ENCODE assay signal across 20 cellular contexts in genomic region chr3:133892546-133893231, GRCh38. TPM values are rescaled to one million over a fixed set of nuclear protein-coding genes. Genes with fewer than 3 reads are reported as not detected.
DNase-seq lines count a peak whose midpoint lies in the region; ATAC-seq and TF ChIP-seq lines count a peak whose summit lies in the region.
"Had no signal": no experiment of that assay in that cellular context is flagged by ENCODE, and none has a peak within 500 bp of the region (broad histone marks: within the 10 kb centered on the region; RNA-seq: fewer than 3 reads in every experiment).

No MANE protein-coding gene starts in this region.

- H3K36me3 Mint-ChIP-seq in immature natural killer cell = no peaks in the 10 kb centered on the region
- no peaks in the 10 kb centered on the region for H3K36me3 Mint-ChIP-seq in HFFc6 (ENCODE audit: low read depth)
- H3K36me3 Mint-ChIP-seq: activated naive CD8-positive, alpha-beta T cell had no signal

- ATAC-seq in body of pancreas (peak; percentile 45), left cardiac atrium (peak; percentile 60 to 69)

- 22 to 43% methylated on average over 6 of the region's 6 CpGs for WGBS in body of pancreas, 2 donors
- no CpG with 5 or more reads among the region's 6 CpGs for WGBS in neuronal stem cell (ENCODE audit: extremely low coverage in 2 of 2, insufficient read length in 2 of 2, insufficient replicate concordance in 1 of 2), 2 donors

- TF ChIP-seq CTCF in body of pancreas (IDR thresholded peaks at IDR 0.05) (no peak), HFFc6 (IDR thresholded peaks at IDR 0.05) (no peak)

- H3K4me3 ChIP-seq in body of pancreas = no peak overlapping the region
- no peak overlapping the region for H3K4me3 ChIP-seq in neuronal stem cell (ENCODE audit: low read length in 2 of 2)
- H3K4me3 ChIP-seq: ascending aorta, hepatocyte, prostate gland, SK-N-MC, skin epidermis had no signal

- no peak overlapping the region for H2BK15ac ChIP-seq in neuronal stem cell (ENCODE audit: low read length)

- no peaks in the 10 kb centered on the region for H3K9me3 ChIP-seq in body of pancreas
- peaks cover 0 to 2% of the 10 kb centered on the region in 2 donors for H3K9me3 ChIP-seq in neuronal stem cell (replicated peaks in 1 of 2; ENCODE audit: control insufficient read depth in 2 of 2, insufficient read depth in 1 of 2, low read depth in 1 of 2, low read length in 2 of 2)
- H3K9me3 ChIP-seq: ascending aorta, prostate gland had no signal

- H3K4me1 ChIP-seq in body of pancreas = peaks cover 19% of the 10 kb centered on the region
- H3K4me1 ChIP-seq in neuronal stem cell (ENCODE audit: control insufficient read depth in 2 of 2, insufficient read depth in 1 of 2, low read depth in 1 of 2, low read length in 2 of 2) = peaks cover 0 to 38% of the 10 kb centered on the region in 2 donors

- no peak overlapping the region for H2AFZ ChIP-seq in neuronal stem cell (ENCODE audit: low read length)
- H2AFZ ChIP-seq: hepatocyte had no signal

- H2BK12ac ChIP-seq in neuronal stem cell (ENCODE audit: low read length) = no peak overlapping the region

- intact Hi-C loops in body of pancreas (cut with DNase I) = no loop called here
- intact Hi-C loops in left cardiac atrium (cut with DNase I) = loop anchor here in 1 of 2 donors (10.0 kb wide), 1 partner anchor 68 kb away; no protein-coding TSS in a partner anchor

- peak overlapping the region; percentile 50 for H3K18ac ChIP-seq in neuronal stem cell (ENCODE audit: low read length)

- H3K4ac ChIP-seq in neuronal stem cell (ENCODE audit: low read length) = no peak overlapping the region

- H2BK5ac ChIP-seq in neuronal stem cell (ENCODE audit: low read length) = no peak overlapping the region

- H3K4me1 Mint-ChIP-seq in immature natural killer cell (peaks cover 0 to 5% of the 10 kb centered on the region in 2 donors), HFFc6 (ENCODE audit: low read depth) (no peaks in the 10 kb centered on the region; the same call in 1 of the 2 replicates)

- no peak overlapping the region for H4K8ac ChIP-seq in neuronal stem cell (ENCODE audit: low read depth, low read length)

- DNase-seq in OCI-M1 (lab: John Stamatoyannopoulos, UW) = peak; percentile 72
- DNase-seq in body of pancreas = peak; percentile 44 to 86 (median 60)
- peak; percentile 69 for DNase-seq in left cardiac atrium
- no peak for DNase-seq in neuronal stem cell (ENCODE audit: low spot score)
- no peak for DNase-seq in NCI-H748 (lab: John Stamatoyannopoulos, UW; ENCODE audit: unreplicated experiment)
- no peak for DNase-seq in immature natural killer cell
- no peak for DNase-seq in HFFc6
- DNase-seq: ACHN; cerebellar nuclear complex; DMS53; NCI-H146; stimulated activated CD4-positive, alpha-beta T cell treated with anti-CD3 and anti-CD28 coated beads, Interleukin-1b, Interleukin-23, amount 100 ng/mL, for 48 hours; T-helper 2 cell had no signal

- no peak overlapping the region for H4K91ac ChIP-seq in neuronal stem cell (ENCODE audit: low read depth, low read length, poor library complexity)

- no peaks in the 10 kb centered on the region for H3K9me3 Mint-ChIP-seq in immature natural killer cell
- no peaks in the 10 kb centered on the region for H3K9me3 Mint-ChIP-seq in HFFc6
- H3K9me3 Mint-ChIP-seq: activated T-helper 2 cell treated with anti-CD3 and anti-CD28 coated beads, Interferon-gamma antibody, Interleukin-2, Interleukin-4, amounts not matched to agents 10 μg/mL and 5 μg/mL and 100 μg/mL, durations not matched to agents 14 hours and 24 hours and 36 hours had no signal

- no peak overlapping the region for H3K4me3 Mint-ChIP-seq in immature natural killer cell
- no peak overlapping the region for H3K4me3 Mint-ChIP-seq in HFFc6
- H3K4me3 Mint-ChIP-seq: activated naive CD8-positive, alpha-beta T cell had no signal

- no peak overlapping the region for H3K14ac ChIP-seq in neuronal stem cell (ENCODE audit: low read length)

- H3K27me3 Mint-ChIP-seq in immature natural killer cell (ENCODE audit: low read depth in 3 of 3) (peaks cover 3 to 8% (median 5%) of the 10 kb centered on the region in 3 donors), HFFc6 (ENCODE audit: insufficient read depth) (peaks cover 25% of the 10 kb centered on the region)

- H3K9ac ChIP-seq in neuronal stem cell (ENCODE audit: low read depth, low read length, poor library complexity) = no peak overlapping the region

- no peak overlapping the region for H2BK120ac ChIP-seq in neuronal stem cell (ENCODE audit: low read depth, low read length)

- no peak overlapping the region for H3K4me2 ChIP-seq in neuronal stem cell (ENCODE audit: insufficient read depth, low read length, poor library complexity, severe bottlenecking)
- H3K4me2 ChIP-seq: hepatocyte had no signal

- H3K27ac ChIP-seq in body of pancreas (no peak overlapping the region), neuronal stem cell (replicated peaks; ENCODE audit: low read length) (no peak overlapping the region)
- H3K27ac ChIP-seq: ascending aorta, hepatocyte, prostate gland, SK-N-MC, skin epidermis had no signal

- H3K23ac ChIP-seq in neuronal stem cell (ENCODE audit: low read depth, low read length, poor library complexity) = no peak overlapping the region

- H3K27me3 ChIP-seq in body of pancreas (no peaks in the 10 kb centered on the region), neuronal stem cell (ENCODE audit: control insufficient read depth in 3 of 3, insufficient read depth in 3 of 3, low read depth in 1 of 3, low read length in 3 of 3) (peaks cover 0 to 61% (median 15%) of the 10 kb centered on the region in 3 experiments)
- H3K27me3 ChIP-seq: ascending aorta had no signal

- H3K27ac Mint-ChIP-seq in immature natural killer cell (no peak overlapping the region), HFFc6 (no peak overlapping the region)
- H3K27ac Mint-ChIP-seq: activated naive CD8-positive, alpha-beta T cell; activated T-helper 2 cell treated with anti-CD3 and anti-CD28 coated beads, Interferon-gamma antibody, Interleukin-2, Interleukin-4, amounts not matched to agents 10 μg/mL and 5 μg/mL and 100 μg/mL, durations not matched to agents 14 hours and 24 hours and 36 hours had no signal

- no peak for TF ChIP-seq POLR2A in body of pancreas (IDR thresholded peaks at IDR 0.05)

- no peak overlapping the region for H2AK5ac ChIP-seq in neuronal stem cell (ENCODE audit: low read depth, low read length)

- H3K36me3 ChIP-seq in body of pancreas (replicated peaks in 1 of 2; ENCODE audit: insufficient read depth in 1 of 2, low read depth in 2 of 2) (no peaks in the 10 kb centered on the region), neuronal stem cell (replicated peaks in 1 of 2; ENCODE audit: control insufficient read depth in 2 of 2, insufficient read depth in 2 of 2, low read length in 2 of 2) (no peaks in the 10 kb centered on the region)
- H3K36me3 ChIP-seq: ascending aorta, prostate gland had no signal

- H3K79me1 ChIP-seq in neuronal stem cell (ENCODE audit: low read depth, low read length) = peaks cover 3% of the 10 kb centered on the region

RNA-seq across cellular contexts. Expression of gene RAB6B, which starts 3.0 kb away (rescaled TPM):
- total RNA-seq in body of pancreas (1 to 10 TPM; 2.6 to 3.0 TPM), left cardiac atrium (10 to 100 TPM; 41.4 to 41.6 TPM)
- 18.7 TPM for polyA plus RNA-seq in neuronal stem cell (2013, experiment 1 of 2)
- polyA plus RNA-seq in neuronal stem cell (2013, experiment 2 of 2) = 19.0 TPM
- polyA plus RNA-seq in immature natural killer cell = under 1 TPM in 2 of 3 donors, not detected in 1; 0.46 to 0.53 TPM
- total RNA-seq in HFFc6 (2021; fragmentation: NEBNext Ultra II Directional; extraction: Animal tissue kit (Norgen Biotek cat#: 25700)) = 1 to 10 TPM; 1.6 to 5.4 (median 2.1) TPM

Comparison
In these comparisons a context has a peak if more than half of its experiments do, and no peak if none do; other contexts are left out.
1. DNase-seq: peak in OCI-M1 (single experiment), body of pancreas (4 of 4) and left cardiac atrium (single experiment); none in neuronal stem cell (single experiment), NCI-H748 (single experiment), immature natural killer cell (0 of 3) and HFFc6 (single experiment).
2. RNA of gene RAB6B, which starts 3.0 kb away (total RNA-seq): 41.4 to 41.6 TPM in left cardiac atrium; 2.6 to 3.0 TPM in body of pancreas and 1.6 to 5.4 TPM in HFFc6; every median in the first group is over 4 times any median in the second.